30 cellular contexts compared by ENCODE assay signal in the genomic region with DNA sequence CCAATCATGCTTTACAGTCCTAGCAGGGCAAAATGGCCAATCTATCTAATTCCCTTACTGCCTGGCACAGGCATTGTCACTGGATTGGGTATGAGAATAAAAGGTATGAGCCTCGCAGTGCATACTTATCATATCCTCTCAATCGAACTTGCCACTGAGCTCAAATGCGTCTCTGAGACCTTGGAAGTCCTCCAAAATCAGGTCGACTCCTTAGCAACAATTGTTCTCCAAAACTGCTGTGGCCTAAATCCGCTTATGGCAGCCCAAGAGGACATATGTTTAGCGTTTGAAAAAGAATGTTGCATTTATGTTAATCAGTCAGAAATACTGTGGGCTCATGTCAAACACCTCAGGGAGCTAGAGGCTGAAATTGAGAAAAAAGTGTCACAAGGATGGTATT.
"Had no signal": no experiment of that assay in that cellular context is flagged by ENCODE, and none has a peak within 500 bp of the region (broad histone marks: within the 10 kb centered on the region; RNA-seq: fewer than 3 reads in every experiment).

No MANE protein-coding gene starts in this region.

- H3K4me3 ChIP-seq: dorsolateral prefrontal cortex, esophagus muscularis mucosa, gastrocnemius medialis, heart left ventricle had no signal

- H3K27me3 ChIP-seq: brain microvascular endothelial cell, esophagus muscularis mucosa, foreskin keratinocyte, gastrocnemius medialis, heart left ventricle had no signal

- H3K4me1 ChIP-seq: esophagus muscularis mucosa, foreskin keratinocyte, gastrocnemius medialis had no signal

- FAIRE-seq: bronchial epithelial cell, colon had no signal

- H3K9me3 ChIP-seq: esophagus muscularis mucosa, gastrocnemius medialis had no signal

- H3K36me3 ChIP-seq: brain microvascular endothelial cell, esophagus muscularis mucosa, gastrocnemius medialis, heart left ventricle had no signal

- ATAC-seq: activated CD8-positive, alpha-beta T cell treated with anti-CD3 and anti-CD28 coated beads for 36 hours; activated T-cell treated with anti-CD3 and anti-CD28 coated beads, Interleukin-2, amount 50 U/mL, for 4 hours; activated T-helper 17 cell treated with anti-CD3 and anti-CD28 coated beads, Interleukin-2, amount 50 U/mL, for 72 hours; foreskin keratinocyte; gastrocnemius medialis; T-helper 17 cell; WTC11 had no signal

- H3K27ac ChIP-seq: brain microvascular endothelial cell, dorsolateral prefrontal cortex, esophagus muscularis mucosa, foreskin keratinocyte, gastrocnemius medialis, heart left ventricle had no signal

- DNase-seq: activated CD4-positive, alpha-beta T cell treated with anti-CD3 and anti-CD28 coated beads for 1 hour; activated CD4-positive, alpha-beta T cell treated with anti-CD3 and anti-CD28 coated beads for 4 hours; activated CD4-positive, alpha-beta T cell treated with anti-CD3 and anti-CD28 coated beads, Interleukin-2, amount 10 ng/mL, durations not matched to agents 7 days and 5 days; activated CD4-positive, alpha-beta T cell treated with anti-CD3 and anti-CD28 coated beads, Interleukin-2, amount 50 U/mL, for 4 hours; activated CD8-positive, alpha-beta memory T cell treated with anti-CD3 and anti-CD28 coated beads for 24 hours; activated CD8-positive, alpha-beta T cell treated with anti-CD3 and anti-CD28 coated beads for 36 hours; activated effector memory CD4-positive, alpha-beta T cell treated with Interleukin-2 at 50 U/mL for 16 hours; activated gamma-delta T cell treated with Interleukin-2 at 50 U/mL for 16 hours; activated naive CD4-positive, alpha-beta T cell treated with anti-CD3 and anti-CD28 coated beads, Interleukin-2, amount 50 U/mL, for 16 hours; activated naive CD4-positive, alpha-beta T cell treated with Interleukin-2 at 50 U/mL for 16 hours; activated T-cell treated with anti-CD3 and anti-CD28 coated beads, Interleukin-2, amount 50 U/mL, for 4 hours; amniotic stem cell; anterior cingulate cortex; brain microvascular endothelial cell; dorsolateral prefrontal cortex; effector memory CD4-positive, alpha-beta T cell; endodermal cell; erythroblast; foreskin keratinocyte; gastrocnemius medialis; glutamatergic neuron; heart left ventricle; T-helper 1 cell; T-helper 17 cell; T1000 had no signal
